7 cellular contexts compared by ENCODE assay signal in genomic region chr2:95115418-95115817, GRCh38. TPM values are rescaled to one million over a fixed set of nuclear protein-coding genes. Genes with fewer than 3 reads are reported as not detected.
A peak's percentile ranks its signal among the peaks of the same experiment; 100 is the strongest.
DNase-seq lines count a peak whose midpoint lies in the region; ATAC-seq, FAIRE-seq and TF ChIP-seq lines count a peak whose summit lies in the region.

No MANE protein-coding gene starts in this region.

- ATAC-seq in HG02588 (IDR thresholded peaks at IDR 0.05; ENCODE audit: unreplicated experiment), result peak; percentile 82

- no peak overlapping the region for H3K4me3 ChIP-seq in NB4 (ENCODE audit: low read depth, low read length)

- peak; percentile 85 for FAIRE-seq in GM12891 (lab: Jason Lieb, UNC)

- TF ChIP-seq POLR2A in GM12891 (IDR thresholded peaks at IDR 0.05; ENCODE audit: low read depth, low read length) (no peak), NB4 (IDR thresholded peaks at IDR 0.05; ENCODE audit: extremely low read depth, insufficient read length) (no peak)

- TF ChIP-seq CTCF in NB4 (IDR thresholded peaks at IDR 0.05; ENCODE audit: low read depth, low read length), result peak; percentile 86

- peak; percentile 21 for DNase-seq in GM12891 (ENCODE audit: insufficient read length, low spot score)
- DNase-seq in NB4 (ENCODE audit: low read depth), result peak; percentile 76
- peak; percentile 25 to 79 (median 52) for DNase-seq in T-helper 2 cell
- peak in 44 of 58 donors; percentile 2 to 75 (median 36) for DNase-seq in anterior cingulate cortex (lab: John Stamatoyannopoulos, UW)
- peak; percentile 72 for DNase-seq in hepatic stellate cell (ENCODE audit: low spot score)
- peak; percentile 24 for DNase-seq in smooth muscle cell of the brain vasculature (ENCODE audit: low read depth, low spot score)

TF ChIP-seq in GM12891, 5 proteins besides CTCF, POLR2A, EP300 and RAD21:
- TF ChIP-seq SPI1 (IDR thresholded peaks at IDR 0.05; ENCODE audit: low read depth, low read length) (no peak), PAX5 (IDR thresholded peaks at IDR 0.05; ENCODE audit: insufficient read depth, low read length, severe bottlenecking) (no peak)

RNA-seq across cellular contexts. Expression of gene MRPS5, which starts 6.2 kb away (rescaled TPM):
- 45.2 TPM for polyA plus RNA-seq in GM12891 (2012; ENCODE audit: low read depth, missing spikeins)

RNA-seq across cellular contexts. Expression of gene ZNF514, which starts 44.2 kb away (rescaled TPM):
- 3.5 TPM for polyA plus RNA-seq in GM12891 (2012; ENCODE audit: low read depth, missing spikeins)

RNA-seq across cellular contexts. Expression of gene ZNF2, which starts 50.2 kb away (rescaled TPM):
- 0.65 TPM for polyA plus RNA-seq in GM12891 (2012; ENCODE audit: low read depth, missing spikeins)

Comparison
In these comparisons a context has a peak if more than half of its experiments do, and no peak if none do; other contexts are left out.
1. DNase-seq: peak in every context shown above with its lines; median percentile 76 in NB4; 72 in hepatic stellate cell; 52 in T-helper 2 cell; 36 in anterior cingulate cortex; 24 in smooth muscle cell of the brain vasculature; 21 in GM12891.